1 cellular context compared by ENCODE assay signal in the genomic region with DNA sequence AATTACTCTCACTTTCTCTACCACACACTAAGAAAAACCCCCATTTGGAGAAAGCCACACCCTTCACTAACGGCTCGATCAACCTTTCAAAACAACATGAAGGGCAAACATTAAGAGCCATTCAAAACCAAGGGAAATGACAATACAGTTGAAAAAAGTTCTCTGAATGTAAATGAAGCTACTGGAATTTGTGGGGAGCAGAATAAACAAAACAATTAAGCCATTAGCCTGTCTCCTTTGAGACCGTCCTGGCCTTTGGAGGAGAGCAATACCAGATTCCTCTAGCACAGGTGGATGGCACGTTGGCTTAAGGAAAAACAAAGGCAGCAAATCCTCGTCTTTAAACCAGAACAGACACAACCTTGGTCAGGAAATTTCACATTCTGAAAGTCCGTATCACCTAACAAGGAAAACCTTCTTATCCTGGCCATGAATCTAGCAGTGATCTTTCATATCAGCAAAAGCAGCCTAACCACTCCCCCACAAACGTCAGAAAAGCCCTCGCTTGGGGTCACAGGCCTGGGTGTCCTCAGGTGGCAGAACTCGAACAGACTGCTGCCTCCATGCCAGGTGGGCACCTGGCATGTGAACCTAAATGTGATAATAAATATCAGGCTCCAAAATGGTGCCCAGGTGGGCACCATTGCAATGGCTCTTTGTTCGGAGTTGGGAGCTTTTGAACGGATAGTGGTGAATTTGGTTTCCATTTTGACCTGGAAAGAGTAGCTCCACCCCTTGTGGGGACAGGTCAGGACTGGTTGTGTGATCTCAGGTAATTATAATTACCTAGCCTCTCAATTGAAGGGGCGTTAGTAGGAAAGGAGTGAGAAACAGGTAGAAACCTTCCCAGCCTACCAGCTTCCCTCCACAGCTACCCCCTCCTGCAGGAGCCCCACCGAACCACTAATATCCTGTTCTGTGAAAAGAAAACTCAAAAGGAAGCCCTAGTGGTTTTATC.
TF ChIP-seq lines count a peak whose summit lies in the region.

No MANE protein-coding gene starts in this region.

TF ChIP-seq in H1, 55 proteins besides CTCF, POLR2A, EP300 and RAD21 (continued from another document):
- TF ChIP-seq, protein P1, sequence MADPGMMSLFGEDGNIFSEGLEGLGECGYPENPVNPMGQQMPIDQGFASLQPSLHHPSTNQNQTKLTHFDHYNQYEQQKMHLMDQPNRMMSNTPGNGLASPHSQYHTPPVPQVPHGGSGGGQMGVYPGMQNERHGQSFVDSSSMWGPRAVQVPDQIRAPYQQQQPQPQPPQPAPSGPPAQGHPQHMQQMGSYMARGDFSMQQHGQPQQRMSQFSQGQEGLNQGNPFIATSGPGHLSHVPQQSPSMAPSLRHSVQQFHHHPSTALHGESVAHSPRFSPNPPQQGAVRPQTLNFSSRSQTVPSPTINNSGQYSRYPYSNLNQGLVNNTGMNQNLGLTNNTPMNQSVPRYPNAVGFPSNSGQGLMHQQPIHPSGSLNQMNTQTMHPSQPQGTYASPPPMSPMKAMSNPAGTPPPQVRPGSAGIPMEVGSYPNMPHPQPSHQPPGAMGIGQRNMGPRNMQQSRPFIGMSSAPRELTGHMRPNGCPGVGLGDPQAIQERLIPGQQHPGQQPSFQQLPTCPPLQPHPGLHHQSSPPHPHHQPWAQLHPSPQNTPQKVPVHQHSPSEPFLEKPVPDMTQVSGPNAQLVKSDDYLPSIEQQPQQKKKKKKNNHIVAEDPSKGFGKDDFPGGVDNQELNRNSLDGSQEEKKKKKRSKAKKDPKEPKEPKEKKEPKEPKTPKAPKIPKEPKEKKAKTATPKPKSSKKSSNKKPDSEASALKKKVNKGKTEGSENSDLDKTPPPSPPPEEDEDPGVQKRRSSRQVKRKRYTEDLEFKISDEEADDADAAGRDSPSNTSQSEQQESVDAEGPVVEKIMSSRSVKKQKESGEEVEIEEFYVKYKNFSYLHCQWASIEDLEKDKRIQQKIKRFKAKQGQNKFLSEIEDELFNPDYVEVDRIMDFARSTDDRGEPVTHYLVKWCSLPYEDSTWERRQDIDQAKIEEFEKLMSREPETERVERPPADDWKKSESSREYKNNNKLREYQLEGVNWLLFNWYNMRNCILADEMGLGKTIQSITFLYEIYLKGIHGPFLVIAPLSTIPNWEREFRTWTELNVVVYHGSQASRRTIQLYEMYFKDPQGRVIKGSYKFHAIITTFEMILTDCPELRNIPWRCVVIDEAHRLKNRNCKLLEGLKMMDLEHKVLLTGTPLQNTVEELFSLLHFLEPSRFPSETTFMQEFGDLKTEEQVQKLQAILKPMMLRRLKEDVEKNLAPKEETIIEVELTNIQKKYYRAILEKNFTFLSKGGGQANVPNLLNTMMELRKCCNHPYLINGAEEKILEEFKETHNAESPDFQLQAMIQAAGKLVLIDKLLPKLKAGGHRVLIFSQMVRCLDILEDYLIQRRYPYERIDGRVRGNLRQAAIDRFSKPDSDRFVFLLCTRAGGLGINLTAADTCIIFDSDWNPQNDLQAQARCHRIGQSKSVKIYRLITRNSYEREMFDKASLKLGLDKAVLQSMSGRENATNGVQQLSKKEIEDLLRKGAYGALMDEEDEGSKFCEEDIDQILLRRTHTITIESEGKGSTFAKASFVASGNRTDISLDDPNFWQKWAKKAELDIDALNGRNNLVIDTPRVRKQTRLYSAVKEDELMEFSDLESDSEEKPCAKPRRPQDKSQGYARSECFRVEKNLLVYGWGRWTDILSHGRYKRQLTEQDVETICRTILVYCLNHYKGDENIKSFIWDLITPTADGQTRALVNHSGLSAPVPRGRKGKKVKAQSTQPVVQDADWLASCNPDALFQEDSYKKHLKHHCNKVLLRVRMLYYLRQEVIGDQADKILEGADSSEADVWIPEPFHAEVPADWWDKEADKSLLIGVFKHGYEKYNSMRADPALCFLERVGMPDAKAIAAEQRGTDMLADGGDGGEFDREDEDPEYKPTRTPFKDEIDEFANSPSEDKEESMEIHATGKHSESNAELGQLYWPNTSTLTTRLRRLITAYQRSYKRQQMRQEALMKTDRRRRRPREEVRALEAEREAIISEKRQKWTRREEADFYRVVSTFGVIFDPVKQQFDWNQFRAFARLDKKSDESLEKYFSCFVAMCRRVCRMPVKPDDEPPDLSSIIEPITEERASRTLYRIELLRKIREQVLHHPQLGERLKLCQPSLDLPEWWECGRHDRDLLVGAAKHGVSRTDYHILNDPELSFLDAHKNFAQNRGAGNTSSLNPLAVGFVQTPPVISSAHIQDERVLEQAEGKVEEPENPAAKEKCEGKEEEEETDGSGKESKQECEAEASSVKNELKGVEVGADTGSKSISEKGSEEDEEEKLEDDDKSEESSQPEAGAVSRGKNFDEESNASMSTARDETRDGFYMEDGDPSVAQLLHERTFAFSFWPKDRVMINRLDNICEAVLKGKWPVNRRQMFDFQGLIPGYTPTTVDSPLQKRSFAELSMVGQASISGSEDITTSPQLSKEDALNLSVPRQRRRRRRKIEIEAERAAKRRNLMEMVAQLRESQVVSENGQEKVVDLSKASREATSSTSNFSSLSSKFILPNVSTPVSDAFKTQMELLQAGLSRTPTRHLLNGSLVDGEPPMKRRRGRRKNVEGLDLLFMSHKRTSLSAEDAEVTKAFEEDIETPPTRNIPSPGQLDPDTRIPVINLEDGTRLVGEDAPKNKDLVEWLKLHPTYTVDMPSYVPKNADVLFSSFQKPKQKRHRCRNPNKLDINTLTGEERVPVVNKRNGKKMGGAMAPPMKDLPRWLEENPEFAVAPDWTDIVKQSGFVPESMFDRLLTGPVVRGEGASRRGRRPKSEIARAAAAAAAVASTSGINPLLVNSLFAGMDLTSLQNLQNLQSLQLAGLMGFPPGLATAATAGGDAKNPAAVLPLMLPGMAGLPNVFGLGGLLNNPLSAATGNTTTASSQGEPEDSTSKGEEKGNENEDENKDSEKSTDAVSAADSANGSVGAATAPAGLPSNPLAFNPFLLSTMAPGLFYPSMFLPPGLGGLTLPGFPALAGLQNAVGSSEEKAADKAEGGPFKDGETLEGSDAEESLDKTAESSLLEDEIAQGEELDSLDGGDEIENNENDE (IDR thresholded peaks at IDR 0.05; ENCODE audit: insufficient replicate concordance, low read length), result peak; percentile 91
- TF ChIP-seq CHD2 (IDR thresholded peaks at IDR 0.05; ENCODE audit: low read length), result no peak; the same call in 1 of the 2 replicates
- peak; percentile 99 for TF ChIP-seq NANOG (IDR thresholded peaks at IDR 0.05; ENCODE audit: insufficient read depth, low read depth, low read length, poor library complexity, severe bottlenecking)
- TF ChIP-seq ZNF274 (IDR thresholded peaks at IDR 0.05; ENCODE audit: borderline replicate concordance, extremely low read depth, low read length), result no peak
- no peak for TF ChIP-seq CHD1 (IDR thresholded peaks at IDR 0.05; ENCODE audit: low read depth, low read length)
- peak; percentile 77; the same call in 1 of the 2 replicates for TF ChIP-seq GTF2F1 (IDR thresholded peaks at IDR 0.05; ENCODE audit: borderline replicate concordance, low read depth, low read length)
- TF ChIP-seq, protein P2, sequence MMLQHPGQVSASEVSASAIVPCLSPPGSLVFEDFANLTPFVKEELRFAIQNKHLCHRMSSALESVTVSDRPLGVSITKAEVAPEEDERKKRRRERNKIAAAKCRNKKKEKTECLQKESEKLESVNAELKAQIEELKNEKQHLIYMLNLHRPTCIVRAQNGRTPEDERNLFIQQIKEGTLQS (IDR thresholded peaks at IDR 0.05; ENCODE audit: insufficient read depth, low read depth, low read length), result no peak
- TF ChIP-seq CREB1 (IDR thresholded peaks at IDR 0.05), result 0 out of 2 replicates have a peak, but pooled peaks have one; percentile 18
- TF ChIP-seq KDM4A (IDR thresholded peaks at IDR 0.05; ENCODE audit: low read depth, low read length, severe bottlenecking), result no peak
- no peak for TF ChIP-seq GABPA (IDR thresholded peaks at IDR 0.05; ENCODE audit: borderline replicate concordance, insufficient read depth, low read length)
- peak; percentile 79 for TF ChIP-seq ASH2L (IDR thresholded peaks at IDR 0.05; ENCODE audit: low read length)
- 0 out of 2 replicates have a peak, but pooled peaks have one; percentile 57 for TF ChIP-seq RBBP5 (IDR thresholded peaks at IDR 0.05; ENCODE audit: borderline replicate concordance, low read depth, low read length)
- TF ChIP-seq JUND (IDR thresholded peaks at IDR 0.05; ENCODE audit: low read length), result 0 out of 2 replicates have a peak, but pooled peaks have one; percentile 22
- TF ChIP-seq, protein P3, sequence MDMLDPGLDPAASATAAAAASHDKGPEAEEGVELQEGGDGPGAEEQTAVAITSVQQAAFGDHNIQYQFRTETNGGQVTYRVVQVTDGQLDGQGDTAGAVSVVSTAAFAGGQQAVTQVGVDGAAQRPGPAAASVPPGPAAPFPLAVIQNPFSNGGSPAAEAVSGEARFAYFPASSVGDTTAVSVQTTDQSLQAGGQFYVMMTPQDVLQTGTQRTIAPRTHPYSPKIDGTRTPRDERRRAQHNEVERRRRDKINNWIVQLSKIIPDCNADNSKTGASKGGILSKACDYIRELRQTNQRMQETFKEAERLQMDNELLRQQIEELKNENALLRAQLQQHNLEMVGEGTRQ (IDR thresholded peaks at IDR 0.05; ENCODE audit: low read length), result no peak
- TF ChIP-seq POLR2AphosphoS5 (IDR thresholded peaks at IDR 0.05; ENCODE audit: low read depth, low read length), result peak; percentile 79
- TF ChIP-seq, protein P4, sequence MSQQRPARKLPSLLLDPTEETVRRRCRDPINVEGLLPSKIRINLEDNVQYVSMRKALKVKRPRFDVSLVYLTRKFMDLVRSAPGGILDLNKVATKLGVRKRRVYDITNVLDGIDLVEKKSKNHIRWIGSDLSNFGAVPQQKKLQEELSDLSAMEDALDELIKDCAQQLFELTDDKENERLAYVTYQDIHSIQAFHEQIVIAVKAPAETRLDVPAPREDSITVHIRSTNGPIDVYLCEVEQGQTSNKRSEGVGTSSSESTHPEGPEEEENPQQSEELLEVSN (IDR thresholded peaks at IDR 0.05), result peak; percentile 53; the same call in 1 of the 2 replicates
